Comparison of ENCODE assay signal across 1 cellular context in the genomic region with DNA sequence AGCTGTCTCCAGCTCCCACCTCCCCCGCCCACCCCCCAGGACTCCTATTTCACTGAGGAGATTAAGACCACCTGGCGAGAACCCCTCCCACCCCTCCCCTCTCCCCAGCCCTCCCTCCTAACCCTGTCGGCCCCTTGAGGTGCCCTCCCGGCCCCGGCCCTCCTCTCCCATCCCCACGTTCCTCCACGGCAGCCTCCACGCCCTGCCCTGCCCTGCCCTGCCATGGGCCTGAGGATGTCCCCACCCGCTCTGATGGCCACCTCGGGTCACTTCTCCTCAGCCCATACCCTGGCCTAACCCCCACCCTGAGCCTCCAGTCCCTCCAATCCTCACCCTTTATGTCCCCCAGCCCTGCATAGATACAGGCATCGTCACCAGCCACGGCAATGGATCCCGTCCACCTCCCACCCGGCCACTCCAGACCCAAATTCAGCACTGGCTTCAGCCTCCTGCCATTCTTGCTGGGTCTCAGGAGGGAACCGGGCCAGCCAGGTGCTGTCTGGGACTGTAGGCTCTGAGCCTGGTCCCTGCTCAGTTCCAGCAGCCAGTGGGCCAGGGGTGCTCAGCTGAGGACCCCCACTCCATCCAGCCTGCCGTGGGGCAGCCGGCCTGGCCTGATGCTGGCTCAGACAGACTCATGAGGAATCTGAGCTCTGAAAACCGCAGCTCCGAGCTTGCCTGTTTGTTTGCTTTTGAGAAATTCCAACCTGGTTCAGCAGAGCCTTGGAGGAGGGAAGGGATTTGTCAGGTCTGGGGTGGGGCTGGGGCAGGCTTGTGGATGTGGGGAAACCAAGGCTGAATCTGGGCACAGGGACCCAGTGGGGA.
TF ChIP-seq lines count a peak whose summit lies in the region.

No MANE protein-coding gene starts in this region.

TF ChIP-seq in HEK293, 187 proteins besides CTCF, POLR2A, EP300 and RAD21:
- TF ChIP-seq ZNF600 (tag by site-specific recombination; IDR thresholded peaks at IDR 0.05) = peak; percentile 44; the same call in 1 of the 2 replicates
- TF ChIP-seq ZNF157 (tag by site-specific recombination; IDR thresholded peaks at IDR 0.05) = no peak
- peak; percentile 41 for TF ChIP-seq ZBTB17 (tag by site-specific recombination; IDR thresholded peaks at IDR 0.05)
